ENCODE assay signal across 2 cellular contexts in the genomic region with DNA sequence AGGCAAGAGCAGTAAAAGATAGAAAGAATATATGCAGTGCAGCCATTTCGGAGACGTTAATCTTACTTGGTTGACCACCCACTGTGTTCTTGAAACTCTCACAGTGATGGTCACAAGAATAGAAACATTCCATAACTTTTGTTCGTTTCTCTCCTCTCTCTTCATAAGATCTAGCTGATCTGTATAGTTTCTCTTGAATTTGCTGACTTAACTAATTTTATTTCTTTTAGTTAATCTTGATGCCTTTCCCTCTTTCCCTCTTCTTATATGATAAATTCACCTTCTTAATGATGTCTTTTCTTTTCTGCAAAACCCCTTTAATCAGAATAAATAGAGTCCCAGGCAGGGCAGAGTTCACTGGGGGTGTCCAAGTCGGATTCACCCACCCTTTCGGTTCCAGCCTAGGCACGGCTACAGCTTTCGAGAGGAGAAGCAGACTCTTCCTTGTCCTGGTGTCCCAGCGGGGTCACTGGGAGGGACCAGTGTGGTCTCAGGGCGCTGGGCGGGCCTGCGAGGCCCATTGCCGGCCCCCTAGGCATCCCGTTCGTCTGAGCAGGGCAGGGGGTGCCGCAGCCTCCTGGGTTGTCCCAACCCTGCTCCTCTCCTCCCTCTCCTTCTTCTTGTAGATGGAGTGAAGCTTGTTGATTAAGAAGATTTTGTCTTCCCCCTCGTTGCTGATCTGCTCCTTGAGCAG.
A peak's percentile ranks its signal among the peaks of the same experiment; 100 is the strongest.
TF ChIP-seq lines count a peak whose summit lies in the region.

No MANE protein-coding gene starts in this region.

TF ChIP-seq in GM23338, 12 proteins besides CTCF, POLR2A, EP300 and RAD21:
- TF ChIP-seq REST (IDR thresholded peaks at IDR 0.05; ENCODE audit: unreplicated experiment) (no peak), POLR2AphosphoS5 (IDR thresholded peaks at IDR 0.05; ENCODE audit: low read depth) (no peak), EZH2 (IDR thresholded peaks at IDR 0.05; ENCODE audit: low read depth, unreplicated experiment) (no peak), NANOG (IDR thresholded peaks at IDR 0.05; ENCODE audit: borderline replicate concordance) (no peak), CREB1 (CRISPR knock-in tag; IDR thresholded peaks at IDR 0.05; ENCODE audit: low read depth) (no peak), JUNB (IDR thresholded peaks at IDR 0.05; ENCODE audit: unreplicated experiment) (no peak)

TF ChIP-seq in HepG2, 621 proteins besides CTCF, POLR2A, EP300 and RAD21:
- TF ChIP-seq DDIT3 (CRISPR knock-in tag; IDR thresholded peaks at IDR 0.05) (no peak), MAFK (conservative IDR thresholded peaks at IDR 0.05 in 1 of 2, IDR thresholded peaks at IDR 0.05 in 1 of 2; ENCODE audit: low read length in 2 of 2) (peak; percentile 91 to 94), MAFF (IDR thresholded peaks at IDR 0.05; ENCODE audit: low read depth, low read length) (peak; percentile 92)
